ENCODE assay signal across 1 cellular context in the genomic region with DNA sequence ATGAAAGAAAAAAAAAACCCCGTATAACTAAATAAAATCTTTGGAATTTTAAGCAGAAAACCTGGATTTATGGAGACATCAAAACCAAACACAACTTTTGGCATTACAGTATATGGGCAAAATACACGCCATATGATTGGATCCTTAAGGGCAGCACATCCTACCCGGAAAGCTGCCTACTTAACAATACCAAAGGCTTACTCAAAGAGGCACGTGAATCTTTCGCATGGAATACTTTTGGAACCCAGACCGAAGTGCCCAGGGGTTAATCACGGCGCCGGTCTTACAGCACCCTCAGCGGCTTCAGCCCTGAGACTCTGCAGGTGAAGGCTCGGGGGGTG.
TF ChIP-seq lines count a peak whose summit lies in the region.

No MANE protein-coding gene starts in this region.

TF ChIP-seq in K562, 482 proteins besides CTCF, POLR2A, EP300 and RAD21 (continued from another document):
- TF ChIP-seq ZBTB12 (CRISPR knock-in tag; IDR thresholded peaks at IDR 0.05) (no peak), NELFE (IDR thresholded peaks at IDR 0.05; ENCODE audit: insufficient read depth, insufficient read length) (no peak), EGR1 (conservative IDR thresholded peaks at IDR 0.05) (no peak), ARHGAP35 (IDR thresholded peaks at IDR 0.05; ENCODE audit: partially characterized antibody) (no peak), DPF2 (IDR thresholded peaks at IDR 0.05) (no peak), MYC (IDR thresholded peaks at IDR 0.05; ENCODE audit: low read depth, low read length) (no peak), MYC (CRISPR knock-in tag; IDR thresholded peaks at IDR 0.05; ENCODE audit: borderline replicate concordance, low read depth) (no peak), TAF9B (IDR thresholded peaks at IDR 0.05; ENCODE audit: partially characterized antibody) (no peak), HOMEZ (CRISPR knock-in tag; IDR thresholded peaks at IDR 0.05) (no peak), CREB1 (IDR thresholded peaks at IDR 0.05) (no peak), CREB1 (CRISPR knock-in tag; IDR thresholded peaks at IDR 0.05) (no peak), IFI16 (CRISPR knock-in tag; IDR thresholded peaks at IDR 0.05) (no peak), CHCHD3 (CRISPR knock-in tag; IDR thresholded peaks at IDR 0.05) (no peak)
TF ChIP-seq in K562: peak in this region for 0.
